In genomic region chr9:137454145-137454505, GRCh38 we compare ENCODE assay signal across 8 cellular contexts. TPM values are rescaled to one million over a fixed set of nuclear protein-coding genes. Genes with fewer than 3 reads are reported as not detected.
A peak's percentile ranks its signal among the peaks of the same experiment; 100 is the strongest.
DNase-seq lines count a peak whose midpoint lies in the region; ATAC-seq, FAIRE-seq and TF ChIP-seq lines count a peak whose summit lies in the region.

No MANE protein-coding gene starts in this region.

- peak overlapping the region in 1 of 8 donors; percentile 84 for H3K27ac Mint-ChIP-seq in CD8-positive, alpha-beta memory T cell

- H3K9me3 ChIP-seq in CD8-positive, alpha-beta memory T cell (ENCODE audit: low read length) = no peaks in the 10 kb centered on the region
- H3K9me3 ChIP-seq in MM.1S (replicated peaks; ENCODE audit: insufficient read depth, low read length) (no peaks in the 10 kb centered on the region), breast epithelium (no peaks in the 10 kb centered on the region), HepG2 (ENCODE audit: low read length) (no peaks in the 10 kb centered on the region), stomach (no peaks in the 10 kb centered on the region), PC-9 (ENCODE audit: insufficient read depth, low read depth) (no peaks in the 10 kb centered on the region)

- TF ChIP-seq CTCF in MM.1S (IDR thresholded peaks at IDR 0.05; ENCODE audit: low read length) = no peak
- TF ChIP-seq CTCF in breast epithelium (IDR thresholded peaks at IDR 0.05) = no peak
- TF ChIP-seq CTCF in HepG2 (CRISPR knock-in tag; IDR thresholded peaks at IDR 0.05) = no peak
- TF ChIP-seq CTCF in stomach (IDR thresholded peaks at IDR 0.05) = no peak
- no peak for TF ChIP-seq CTCF in PC-9 (conservative IDR thresholded peaks at IDR 0.05)

- peaks cover 0 to 11% (median 0%) of the 10 kb centered on the region in 3 donors for H3K36me3 Mint-ChIP-seq in CD8-positive, alpha-beta memory T cell

- CTCF ChIA-PET in CD8-positive, alpha-beta memory T cell (lab: Charles Lee) = no interaction called here
- CTCF ChIA-PET in HepG2 (lab: Yijun Ruan, JAX; ENCODE audit: low intra/inter-chr PET ratio, low total read pairs) = no interaction called here
- CTCF ChIA-PET in PC-9 (lab: Charles Lee) = no interaction called here

- TF ChIP-seq POLR2A in breast epithelium (IDR thresholded peaks at IDR 0.05) = no peak
- TF ChIP-seq POLR2A in HepG2 (IDR thresholded peaks at IDR 0.05; ENCODE audit: insufficient read depth in 1 of 2, low read depth in 2 of 2, low read length in 2 of 2) = peak in 1 of 2 experiments; percentile 42; a peak in 1 of 4 replicates
- TF ChIP-seq POLR2A in stomach (IDR thresholded peaks at IDR 0.05) = no peak

- H2AFZ ChIP-seq in MM.1S (ENCODE audit: low read length) (peak overlapping the region; percentile 81), HepG2 (ENCODE audit: low read length) (no peak overlapping the region), PC-9 (no peak overlapping the region)

- WGBS in HepG2 (ENCODE audit: low lambda C conversion rate) = no CpG with 5 or more reads among the region's 21 CpGs
- WGBS in stomach, 5 donors = 4 to 13% (median 10%) methylated on average over 12 to 20 of the region's 21 CpGs

- peak overlapping the region; percentile 24 for H3K27ac ChIP-seq in CD8-positive, alpha-beta memory T cell (ENCODE audit: low read depth, low read length)
- H3K27ac ChIP-seq in MM.1S (ENCODE audit: low read length) (no peak overlapping the region), breast epithelium (peak overlapping the region; percentile 77 to 84), HepG2 (ENCODE audit: extremely low read length, insufficient read depth, low read length) (peak overlapping the region; percentile 99), stomach (peak overlapping the region; percentile 85 to 92 (median 85)), PC-9 (no peak overlapping the region)

- H3K36me3 ChIP-seq in CD8-positive, alpha-beta memory T cell (ENCODE audit: insufficient read depth, low read length) = no peaks in the 10 kb centered on the region
- H3K36me3 ChIP-seq in MM.1S (replicated peaks; ENCODE audit: insufficient read depth, low read length) (no peaks in the 10 kb centered on the region; the same call in 1 of the 2 replicates), breast epithelium (no peaks in the 10 kb centered on the region), HepG2 (replicated peaks in 1 of 2; ENCODE audit: control insufficient read depth in 1 of 2, insufficient read depth in 2 of 2, low read length in 2 of 2) (peaks cover 12 to 45% of the 10 kb centered on the region in 2 experiments), stomach (peaks cover 12 to 48% (median 39%) of the 10 kb centered on the region in 4 donors), PC-9 (ENCODE audit: low read depth) (peaks cover 3% of the 10 kb centered on the region; the same call in 1 of the 2 replicates)

- H3K4me2 ChIP-seq in MM.1S (ENCODE audit: low read depth, low read length) = peak overlapping the region; percentile 90
- peak overlapping the region; percentile 96 for H3K4me2 ChIP-seq in HepG2 (ENCODE audit: low read depth, low read length)
- no peak overlapping the region for H3K4me2 ChIP-seq in PC-9

- DNase-seq in CD8-positive, alpha-beta memory T cell = peak in 1 of 5 donors; percentile 49
- DNase-seq in MM.1S (peak; percentile 33), breast epithelium (ENCODE audit: low spot score in 2 of 2) (peak in 1 of 2 donors; percentile 56), HepG2 (ENCODE audit: low spot score) (no peak), stomach (peak; percentile 66), PC-9 (no peak), NCI-H524 treated with DMSO at 0.1 percent for 48 hours (lab: John Stamatoyannopoulos, UW) (no peak), MV-4-11 (lab: John Stamatoyannopoulos, UW) (no peak)

- peaks cover 68% of the 10 kb centered on the region for H3K4me1 ChIP-seq in CD8-positive, alpha-beta memory T cell (ENCODE audit: insufficient read depth, low read length)
- H3K4me1 ChIP-seq in MM.1S (ENCODE audit: low read length) = peaks cover 8% of the 10 kb centered on the region; the same call in 1 of the 2 replicates
- H3K4me1 ChIP-seq in breast epithelium = no peaks in the 10 kb centered on the region
- H3K4me1 ChIP-seq in HepG2 (ENCODE audit: insufficient read depth, low read length) = peaks cover 64% of the 10 kb centered on the region
- peaks cover 30 to 57% (median 48%) of the 10 kb centered on the region in 4 donors for H3K4me1 ChIP-seq in stomach
- H3K4me1 ChIP-seq in PC-9 (replicated peaks; ENCODE audit: insufficient read depth) = no peaks in the 10 kb centered on the region

- H3K27me3 Mint-ChIP-seq in CD8-positive, alpha-beta memory T cell = peaks cover 0 to 2% of the 10 kb centered on the region in 2 donors

- in situ Hi-C loops in HepG2 (cut with HindIII; ENCODE audit: extremely low pct_ligation_motif_present, low pct_unique_long_range_greater_than_20kb) = no loop called here

- H3K9me3 Mint-ChIP-seq in CD8-positive, alpha-beta memory T cell = peaks cover 0 to 6% (median 0%) of the 10 kb centered on the region in 5 donors

- H3K27me3 ChIP-seq in CD8-positive, alpha-beta memory T cell (ENCODE audit: insufficient read depth, low read length, poor library complexity, severe bottlenecking) = no peaks in the 10 kb centered on the region
- H3K27me3 ChIP-seq in MM.1S (replicated peaks; ENCODE audit: insufficient read depth, low read length) = no peaks in the 10 kb centered on the region
- H3K27me3 ChIP-seq in breast epithelium = no peaks in the 10 kb centered on the region
- H3K27me3 ChIP-seq in HepG2 (ENCODE audit: control insufficient read depth in 1 of 2, insufficient read depth in 2 of 2, low read length in 2 of 2) = no peaks in the 10 kb centered on the region
- no peaks in the 10 kb centered on the region for H3K27me3 ChIP-seq in stomach
- no peaks in the 10 kb centered on the region for H3K27me3 ChIP-seq in PC-9 (ENCODE audit: insufficient read depth, low read depth)

- POLR2A ChIA-PET in CD8-positive, alpha-beta memory T cell (lab: Charles Lee) = no interaction called here
- POLR2A ChIA-PET in HepG2 (lab: Yijun Ruan, JAX) = interaction anchor here (0.6 to 1.3 kb wide), 7 partner anchors 9 to 177 kb away, joined by 3 to 9 read pairs (median 4); partner anchors contain the start of genes ENTPD8 and TOR4A
- POLR2A ChIA-PET in PC-9 (lab: Charles Lee; ENCODE audit: unreplicated experiment) = no interaction called here

- H3K79me2 ChIP-seq in MM.1S (ENCODE audit: low read length) (peaks cover 5% of the 10 kb centered on the region; the same call in 1 of the 2 replicates), HepG2 (ENCODE audit: insufficient read depth, low read length) (peaks cover 31% of the 10 kb centered on the region), PC-9 (ENCODE audit: low read depth) (0 out of 2 replicates have a peak, but pooled peaks cover 3% of the 10 kb centered on the region)

- no peak for TF ChIP-seq RAD21 in HepG2 (CRISPR knock-in tag; IDR thresholded peaks at IDR 0.05)

- peak overlapping the region; percentile 52; the same call in 1 of the 2 replicates for H3K9ac ChIP-seq in MM.1S (ENCODE audit: low read length)
- peak overlapping the region; percentile 70 for H3K9ac ChIP-seq in HepG2 (ENCODE audit: insufficient read depth, low read depth, low read length)

- ATAC-seq in HepG2 = peak; percentile 47

- peak overlapping the region; percentile 37 for H3K4me3 ChIP-seq in CD8-positive, alpha-beta memory T cell (ENCODE audit: low read length)
- peak overlapping the region; percentile 61 for H3K4me3 ChIP-seq in MM.1S (ENCODE audit: low read length)
- peak overlapping the region; percentile 43 to 58 (median 54) for H3K4me3 ChIP-seq in breast epithelium
- peak overlapping the region in 1 of 3 experiments; percentile 95; a peak in 3 of 6 replicates for H3K4me3 ChIP-seq in HepG2 (replicated peaks in 1 of 3; ENCODE audit: insufficient read depth in 1 of 3, low read depth in 2 of 3, low read length in 3 of 3)
- peak overlapping the region; percentile 38 to 56 (median 49) for H3K4me3 ChIP-seq in stomach
- H3K4me3 ChIP-seq in PC-9 = no peak overlapping the region

- H3K9me2 ChIP-seq in MM.1S (replicated peaks; ENCODE audit: insufficient read depth, low read length) = no peaks in the 10 kb centered on the region
- no peaks in the 10 kb centered on the region for H3K9me2 ChIP-seq in PC-9 (ENCODE audit: insufficient read depth)

- H3K4me1 Mint-ChIP-seq in CD8-positive, alpha-beta memory T cell = peaks cover 21 to 40% (median 23%) of the 10 kb centered on the region in 3 donors

- no peaks in the 10 kb centered on the region for H3F3A ChIP-seq in MM.1S (ENCODE audit: insufficient read depth, low read length)
- peaks cover 9% of the 10 kb centered on the region; the same call in 1 of the 2 replicates for H3F3A ChIP-seq in PC-9 (ENCODE audit: insufficient read depth, low read depth)

- H4K20me1 ChIP-seq in MM.1S (ENCODE audit: insufficient read depth, low read length) = no peaks in the 10 kb centered on the region
- peaks cover 14% of the 10 kb centered on the region; the same call in 1 of the 2 replicates for H4K20me1 ChIP-seq in HepG2 (ENCODE audit: insufficient read depth, low read length)
- H4K20me1 ChIP-seq in PC-9 (ENCODE audit: insufficient read depth) = no peaks in the 10 kb centered on the region

- intact Hi-C loops in breast epithelium (cut with DNase I; ENCODE audit: low total_unique reads) (no loop called here), HepG2 (cut with micrococcal nuclease; ENCODE audit: unreplicated experiment) (no loop called here), stomach (cut with DNase I; ENCODE audit: low total_unique reads) (no loop called here), PC-9 (cut with micrococcal nuclease; ENCODE audit: unreplicated experiment) (no loop called here)

- no peak for FAIRE-seq in HepG2 (lab: Jason Lieb, UNC)

- BruUV-seq in HepG2 (replicated peaks; lab: Mats Ljungman, UMichigan) (no TSS peak), PC-9 (replicated peaks; lab: Mats Ljungman, UMichigan) (no TSS peak)

- H3K4me3 Mint-ChIP-seq in CD8-positive, alpha-beta memory T cell = no peak overlapping the region

- TF ChIP-seq EP300 in HepG2 (IDR thresholded peaks at IDR 0.05; ENCODE audit: low read depth in 2 of 2, low read length in 2 of 2) (no peak), HepG2 (CRISPR knock-in tag; IDR thresholded peaks at IDR 0.05; ENCODE audit: borderline replicate concordance) (no peak), stomach (IDR thresholded peaks at IDR 0.05) (no peak)

RNA-seq across cellular contexts. Expression of gene NSMF, which starts 5.0 kb away (rescaled TPM):
- total RNA-seq in CD8-positive, alpha-beta memory T cell = 10 to 100 TPM; 40.9 to 42.8 TPM
- 15.4 TPM for polyA plus RNA-seq in CD8-positive, alpha-beta memory T cell
- total RNA-seq in breast epithelium = 10 to 100 TPM; 30.9 to 38.4 (median 37.4) TPM
- total RNA-seq in HepG2 (2016; rRNA removed; fragmentation: Illumina TruSeq; extraction: Trizol) = 38.3 and 44.3 TPM in 2 replicates
- 35.6 and 45.0 TPM in 2 replicates for total RNA-seq in HepG2 (2016; cell fraction: cytosol; rRNA removed; fragmentation: Illumina TruSeq; extraction: Trizol; ENCODE audit: low read depth)
- total RNA-seq in HepG2 (2016; cell fraction: insoluble cytoplasmic fraction; rRNA removed; fragmentation: Illumina TruSeq; extraction: Trizol) = 31.9 and 43.2 TPM in 2 replicates
- total RNA-seq in HepG2 (2016; cell fraction: membrane; rRNA removed; fragmentation: Illumina TruSeq; extraction: Trizol) = 88.7 and 95.2 TPM in 2 replicates
- 47.8 and 56.5 TPM in 2 replicates for total RNA-seq in HepG2 (2016; cell fraction: nucleus; rRNA removed; fragmentation: Illumina TruSeq; extraction: Trizol)
- polyA plus RNA-seq in HepG2 (2011; rRNA removed) = 183 and 271 TPM in 2 replicates
- polyA plus RNA-seq in HepG2 (2011; cell fraction: cytosol; rRNA removed) = 147 and 184 TPM in 2 replicates
- 1,153 and 1,227 TPM in 2 replicates for polyA plus RNA-seq in HepG2 (2011; cell fraction: nucleus; rRNA removed)
- polyA plus RNA-seq in HepG2 (2012) = 143 and 184 TPM in 2 replicates
- polyA plus RNA-seq in HepG2 (2016; cell fraction: cytosol; fragmentation: Illumina TruSeq; extraction: Trizol; ENCODE audit: low read depth) = 80.1 and 97.0 TPM in 2 replicates
- 62.3 and 80.0 TPM in 2 replicates for polyA plus RNA-seq in HepG2 (2016; cell fraction: insoluble cytoplasmic fraction; fragmentation: Illumina TruSeq; extraction: Trizol; ENCODE audit: low read depth)
- polyA plus RNA-seq in HepG2 (2016; cell fraction: membrane; fragmentation: Illumina TruSeq; extraction: Trizol; ENCODE audit: low read depth) = 159 and 160 TPM in 2 replicates
- 179 and 193 TPM in 2 replicates for polyA plus RNA-seq in HepG2 (2016; cell fraction: nucleus; fragmentation: Illumina TruSeq; extraction: Trizol; ENCODE audit: insufficient read depth, low read depth)
- polyA minus RNA-seq in HepG2 (2011; rRNA and poly(A)+ RNA removed; ENCODE audit: low replicate concordance) = 64.9 and 155 TPM in 2 replicates
- 76.5 and 105 TPM in 2 replicates for polyA minus RNA-seq in HepG2 (2011; cell fraction: cytosol; rRNA and poly(A)+ RNA removed)
- polyA minus RNA-seq in HepG2 (2011; cell fraction: nucleus; rRNA and poly(A)+ RNA removed) = 147 and 159 TPM in 2 replicates
- total RNA-seq in stomach = 10 to 100 TPM; 11.7 to 84.9 (median 56.6) TPM
- polyA plus RNA-seq in stomach = 10 to 100 TPM; 20.3 to 45.4 (median 28.9) TPM
- 73.4 and 90.4 TPM in 2 replicates for total RNA-seq in PC-9 (2021)

RNA-seq across cellular contexts. Expression of gene ENTPD8, which starts 13.0 kb away (rescaled TPM):
- not detected for total RNA-seq in CD8-positive, alpha-beta memory T cell
- polyA plus RNA-seq in CD8-positive, alpha-beta memory T cell = not detected
- total RNA-seq in breast epithelium (1 to 10 TPM in 2 of 3 donors, not detected in 1; 2.0 to 3.2 TPM), HepG2 (2016; rRNA removed; fragmentation: Illumina TruSeq; extraction: Trizol) (0.21 and 0.44 TPM in 2 replicates), stomach (10 to 100 TPM in 2 of 5 donors, 1 to 10 TPM in 1, under 1 TPM in 2; 0.89 to 37.9 (median 5.9) TPM), PC-9 (2021) (5.4 and 5.9 TPM in 2 replicates)
- total RNA-seq in HepG2 (2016; cell fraction: cytosol; rRNA removed; fragmentation: Illumina TruSeq; extraction: Trizol; ENCODE audit: low read depth) = 0.09 and 0.20 TPM in 2 replicates
- 0.33 and 0.43 TPM in 2 replicates for total RNA-seq in HepG2 (2016; cell fraction: insoluble cytoplasmic fraction; rRNA removed; fragmentation: Illumina TruSeq; extraction: Trizol)
- 0.21 and 0.37 TPM in 2 replicates for total RNA-seq in HepG2 (2016; cell fraction: membrane; rRNA removed; fragmentation: Illumina TruSeq; extraction: Trizol)
- total RNA-seq in HepG2 (2016; cell fraction: nucleus; rRNA removed; fragmentation: Illumina TruSeq; extraction: Trizol) = 0.28 and 0.34 TPM in 2 replicates
- polyA plus RNA-seq in HepG2 (2011; rRNA removed) (0.26 and 0.38 TPM in 2 replicates), stomach (10 to 100 TPM in 1 of 3 donors, 1 to 10 TPM in 2; 2.8 to 16.2 (median 7.6) TPM)
- 0.21 and 0.30 TPM in 2 replicates for polyA plus RNA-seq in HepG2 (2011; cell fraction: cytosol; rRNA removed)
- 3.0 and 3.2 TPM in 2 replicates for polyA plus RNA-seq in HepG2 (2011; cell fraction: nucleus; rRNA removed)
- polyA plus RNA-seq in HepG2 (2012) = 0.35 and 0.44 TPM in 2 replicates
- 0.05 and 0.14 TPM in 2 replicates for polyA plus RNA-seq in HepG2 (2016; cell fraction: cytosol; fragmentation: Illumina TruSeq; extraction: Trizol; ENCODE audit: low read depth)
- 0.25 TPM in 1 of 2 replicates, not detected in the other for polyA plus RNA-seq in HepG2 (2016; cell fraction: insoluble cytoplasmic fraction; fragmentation: Illumina TruSeq; extraction: Trizol; ENCODE audit: low read depth)
- 0.08 and 0.15 TPM in 2 replicates for polyA plus RNA-seq in HepG2 (2016; cell fraction: membrane; fragmentation: Illumina TruSeq; extraction: Trizol; ENCODE audit: low read depth)
- 0.79 and 0.97 TPM in 2 replicates for polyA plus RNA-seq in HepG2 (2016; cell fraction: nucleus; fragmentation: Illumina TruSeq; extraction: Trizol; ENCODE audit: insufficient read depth, low read depth)
- 0.26 TPM in 1 of 2 replicates, not detected in the other for polyA minus RNA-seq in HepG2 (2011; rRNA and poly(A)+ RNA removed; ENCODE audit: low replicate concordance)
- polyA minus RNA-seq in HepG2 (2011; cell fraction: cytosol; rRNA and poly(A)+ RNA removed) = not detected in 2 replicates
- 0.26 and 0.37 TPM in 2 replicates for polyA minus RNA-seq in HepG2 (2011; cell fraction: nucleus; rRNA and poly(A)+ RNA removed)

RNA-seq across cellular contexts. Expression of gene NOXA1, which starts 30.9 kb away (rescaled TPM):
- total RNA-seq in CD8-positive, alpha-beta memory T cell = under 1 TPM; 0.66 to 0.74 TPM
- 1.3 TPM for polyA plus RNA-seq in CD8-positive, alpha-beta memory T cell
- 10 to 100 TPM in 1 of 3 donors, 1 to 10 TPM in 2; 2.9 to 13.8 (median 4.6) TPM for total RNA-seq in breast epithelium
- 0.63 and 1.2 TPM in 2 replicates for total RNA-seq in HepG2 (2016; rRNA removed; fragmentation: Illumina TruSeq; extraction: Trizol)
- 0.81 and 1.1 TPM in 2 replicates for total RNA-seq in HepG2 (2016; cell fraction: cytosol; rRNA removed; fragmentation: Illumina TruSeq; extraction: Trizol; ENCODE audit: low read depth)
- 0.82 and 1.9 TPM in 2 replicates for total RNA-seq in HepG2 (2016; cell fraction: insoluble cytoplasmic fraction; rRNA removed; fragmentation: Illumina TruSeq; extraction: Trizol)
- total RNA-seq in HepG2 (2016; cell fraction: membrane; rRNA removed; fragmentation: Illumina TruSeq; extraction: Trizol) = 0.46 and 1.00 TPM in 2 replicates
- total RNA-seq in HepG2 (2016; cell fraction: nucleus; rRNA removed; fragmentation: Illumina TruSeq; extraction: Trizol) = 1.6 and 2.0 TPM in 2 replicates
- 0.78 and 2.1 TPM in 2 replicates for polyA plus RNA-seq in HepG2 (2011; rRNA removed)
- polyA plus RNA-seq in HepG2 (2011; cell fraction: cytosol; rRNA removed) = 0.53 and 1.0 TPM in 2 replicates
- polyA plus RNA-seq in HepG2 (2011; cell fraction: nucleus; rRNA removed) = 17.1 and 17.5 TPM in 2 replicates
- polyA plus RNA-seq in HepG2 (2012) = 0.76 and 1.0 TPM in 2 replicates
- polyA plus RNA-seq in HepG2 (2016; cell fraction: cytosol; fragmentation: Illumina TruSeq; extraction: Trizol; ENCODE audit: low read depth) = 0.60 and 0.67 TPM in 2 replicates
- 0.39 and 0.46 TPM in 2 replicates for polyA plus RNA-seq in HepG2 (2016; cell fraction: insoluble cytoplasmic fraction; fragmentation: Illumina TruSeq; extraction: Trizol; ENCODE audit: low read depth)
- polyA plus RNA-seq in HepG2 (2016; cell fraction: membrane; fragmentation: Illumina TruSeq; extraction: Trizol; ENCODE audit: low read depth) = 0.44 and 0.56 TPM in 2 replicates
- 3.7 and 3.8 TPM in 2 replicates for polyA plus RNA-seq in HepG2 (2016; cell fraction: nucleus; fragmentation: Illumina TruSeq; extraction: Trizol; ENCODE audit: insufficient read depth, low read depth)
- 0.44 and 0.61 TPM in 2 replicates for polyA minus RNA-seq in HepG2 (2011; rRNA and poly(A)+ RNA removed; ENCODE audit: low replicate concordance)
- 0.44 TPM in 1 of 2 replicates, not detected in the other for polyA minus RNA-seq in HepG2 (2011; cell fraction: cytosol; rRNA and poly(A)+ RNA removed)
- polyA minus RNA-seq in HepG2 (2011; cell fraction: nucleus; rRNA and poly(A)+ RNA removed) = 1.8 and 3.4 TPM in 2 replicates
- total RNA-seq in stomach = 10 to 100 TPM in 2 of 5 donors, 1 to 10 TPM in 3; 3.5 to 43.2 (median 8.3) TPM
- 10 to 100 TPM; 14.4 to 20.5 (median 15.1) TPM for polyA plus RNA-seq in stomach
- 10.5 and 22.8 TPM in 2 replicates for total RNA-seq in PC-9 (2021)

RNA-seq across cellular contexts. Expression of gene EXD3, which starts 31.2 kb away (rescaled TPM):
- total RNA-seq in CD8-positive, alpha-beta memory T cell = 1 to 10 TPM; 4.8 to 6.6 TPM
- polyA plus RNA-seq in CD8-positive, alpha-beta memory T cell = 6.7 TPM
- total RNA-seq in breast epithelium (10 to 100 TPM in 2 of 3 donors, 1 to 10 TPM in 1; 7.7 to 28.7 (median 20.6) TPM), HepG2 (2016; rRNA removed; fragmentation: Illumina TruSeq; extraction: Trizol) (1.3 and 2.7 TPM in 2 replicates), stomach (100 to 1,000 TPM in 1 of 5 donors, 10 to 100 TPM in 4; 12.9 to 105 (median 28.1) TPM), PC-9 (2021) (23.7 and 38.5 TPM in 2 replicates)
- 1.1 and 1.7 TPM in 2 replicates for total RNA-seq in HepG2 (2016; cell fraction: cytosol; rRNA removed; fragmentation: Illumina TruSeq; extraction: Trizol; ENCODE audit: low read depth)
- total RNA-seq in HepG2 (2016; cell fraction: insoluble cytoplasmic fraction; rRNA removed; fragmentation: Illumina TruSeq; extraction: Trizol) = 1.3 and 3.1 TPM in 2 replicates
- total RNA-seq in HepG2 (2016; cell fraction: membrane; rRNA removed; fragmentation: Illumina TruSeq; extraction: Trizol) = 1.6 and 2.4 TPM in 2 replicates
- total RNA-seq in HepG2 (2016; cell fraction: nucleus; rRNA removed; fragmentation: Illumina TruSeq; extraction: Trizol) = 3.0 and 3.1 TPM in 2 replicates
- polyA plus RNA-seq in HepG2 (2011; rRNA removed) (4.8 and 9.1 TPM in 2 replicates), stomach (10 to 100 TPM; 17.4 to 27.3 (median 20.7) TPM)
- 1.6 and 3.2 TPM in 2 replicates for polyA plus RNA-seq in HepG2 (2011; cell fraction: cytosol; rRNA removed)
- polyA plus RNA-seq in HepG2 (2011; cell fraction: nucleus; rRNA removed) = 82.5 and 82.6 TPM in 2 replicates
- polyA plus RNA-seq in HepG2 (2012) = 4.7 and 9.6 TPM in 2 replicates
- 3.8 and 4.6 TPM in 2 replicates for polyA plus RNA-seq in HepG2 (2016; cell fraction: cytosol; fragmentation: Illumina TruSeq; extraction: Trizol; ENCODE audit: low read depth)
- 2.3 and 2.8 TPM in 2 replicates for polyA plus RNA-seq in HepG2 (2016; cell fraction: insoluble cytoplasmic fraction; fragmentation: Illumina TruSeq; extraction: Trizol; ENCODE audit: low read depth)
- polyA plus RNA-seq in HepG2 (2016; cell fraction: membrane; fragmentation: Illumina TruSeq; extraction: Trizol; ENCODE audit: low read depth) = 5.3 and 6.7 TPM in 2 replicates
- 8.9 and 9.7 TPM in 2 replicates for polyA plus RNA-seq in HepG2 (2016; cell fraction: nucleus; fragmentation: Illumina TruSeq; extraction: Trizol; ENCODE audit: insufficient read depth, low read depth)
- 3.4 and 4.2 TPM in 2 replicates for polyA minus RNA-seq in HepG2 (2011; rRNA and poly(A)+ RNA removed; ENCODE audit: low replicate concordance)
- polyA minus RNA-seq in HepG2 (2011; cell fraction: cytosol; rRNA and poly(A)+ RNA removed) = 0.62 and 2.6 TPM in 2 replicates
- polyA minus RNA-seq in HepG2 (2011; cell fraction: nucleus; rRNA and poly(A)+ RNA removed) = 6.6 and 9.0 TPM in 2 replicates

Comparison
In these comparisons a context has a peak if more than half of its experiments do, and no peak if none do; other contexts are left out.
1. DNase-seq: peak in MM.1S (single experiment) and stomach (single experiment); none in HepG2 (single experiment), PC-9 (0 of 2), NCI-H524 treated with DMSO at 0.1 percent for 48 hours (single experiment) and MV-4-11 (single experiment).
2. H3K27ac ChIP-seq: peak in CD8-positive, alpha-beta memory T cell (single experiment), breast epithelium (2 of 2), HepG2 (single experiment) and stomach (5 of 5); none in MM.1S (single experiment) and PC-9 (single experiment).